Comparison of ENCODE assay signal across 16 cellular contexts in the genomic region with DNA sequence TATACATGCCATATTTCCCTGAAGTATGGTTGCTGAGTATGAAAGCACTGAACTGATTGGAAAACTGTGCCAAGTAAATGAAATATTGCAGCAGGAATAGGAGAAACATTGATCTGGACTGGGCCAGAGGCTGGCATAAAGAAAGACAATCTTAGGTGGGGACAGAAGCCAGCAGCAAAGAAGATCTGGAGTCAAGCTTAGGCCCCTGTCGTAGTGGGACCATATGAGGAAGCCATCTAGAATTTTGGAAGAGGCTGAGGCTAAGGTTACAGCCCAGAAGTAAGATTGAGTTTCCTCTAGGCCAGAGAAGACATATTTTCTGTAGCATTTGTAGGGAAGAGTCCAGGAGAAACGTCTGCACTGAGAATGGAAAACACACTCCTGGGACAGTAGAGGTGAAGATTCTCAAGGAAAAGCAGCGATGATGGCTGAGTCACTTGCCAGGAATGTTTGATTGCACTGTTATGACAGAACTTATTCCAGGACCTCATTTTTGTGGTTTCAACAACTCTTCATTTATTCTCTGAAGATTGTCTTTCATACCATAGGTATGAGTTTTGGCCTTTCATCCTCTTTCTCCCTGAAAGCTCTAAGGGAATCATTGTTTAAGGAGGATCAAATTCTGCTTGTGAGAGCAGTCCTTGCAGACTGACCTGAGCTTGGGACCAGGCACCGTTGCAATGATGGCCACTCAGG.
DNase-seq lines count a peak whose midpoint lies in the region; ATAC-seq, FAIRE-seq and TF ChIP-seq lines count a peak whose summit lies in the region.
"Had no signal": no experiment of that assay in that cellular context is flagged by ENCODE, and none has a peak within 500 bp of the region (broad histone marks: within the 10 kb centered on the region; RNA-seq: fewer than 3 reads in every experiment).

No MANE protein-coding gene starts in this region.

- H3K4me2 ChIP-seq in keratinocyte (ENCODE audit: control insufficient read depth, extremely low read depth, insufficient read depth, low read depth, low read length): peak overlapping the region; percentile 55
- H3K4me2 ChIP-seq: GM23338 had no signal

- no peaks in the 10 kb centered on the region for H3K9me3 ChIP-seq in keratinocyte (ENCODE audit: control insufficient read depth, low read depth, low read length)
- H3K9me3 ChIP-seq: BE2C had no signal

- no peaks in the 10 kb centered on the region for H3K79me2 ChIP-seq in keratinocyte (ENCODE audit: control insufficient read depth, insufficient read depth, low read length)

- H4K20me1 ChIP-seq in keratinocyte (ENCODE audit: control insufficient read depth, extremely low read depth, insufficient read depth, low read length): no peaks in the 10 kb centered on the region

- H3K4me1 ChIP-seq in keratinocyte (ENCODE audit: control insufficient read depth, extremely low read depth, insufficient read depth, low read length): peaks cover 20% of the 10 kb centered on the region
- H3K4me1 ChIP-seq: BE2C had no signal

- H3K4me3 ChIP-seq in AG04449 (ENCODE audit: low read depth, low read length) (no peak overlapping the region), astrocyte of the spinal cord (ENCODE audit: low read depth, low read length) (no peak overlapping the region), keratinocyte (ENCODE audit: control insufficient read depth in 2 of 3, extremely low read depth in 1 of 3, insufficient read depth in 2 of 3, low read depth in 1 of 3, low read length in 3 of 3) (no peak overlapping the region)
- H3K4me3 ChIP-seq: GM23338 had no signal

- H3K9ac ChIP-seq in keratinocyte (ENCODE audit: control insufficient read depth, extremely low read depth, insufficient read depth, low read length): no peak overlapping the region

- no peaks in the 10 kb centered on the region for H3K36me3 ChIP-seq in keratinocyte (ENCODE audit: control insufficient read depth in 2 of 2, extremely low read depth in 1 of 2, insufficient read depth in 2 of 2, low read length in 2 of 2)
- H3K36me3 ChIP-seq: BE2C had no signal

- peak; percentile 67 for DNase-seq in AG04449 (ENCODE audit: low read depth, low spot score)
- peak; percentile 99 for DNase-seq in HT1080 (ENCODE audit: low read depth)
- peak; percentile 89 for DNase-seq in astrocyte of the spinal cord (ENCODE audit: low read depth, low spot score)
- DNase-seq in keratinocyte (ENCODE audit: low read depth, low spot score): peak; percentile 52
- no peak for DNase-seq in NCI-H1694 treated with DMSO at 0.1 percent for 48 hours (lab: John Stamatoyannopoulos, UW)
- no peak for DNase-seq in MV-4-11 (lab: John Stamatoyannopoulos, UW)
- DNase-seq: activated CD4-positive, alpha-beta T cell treated with anti-CD3 and anti-CD28 coated beads, Interleukin-2, amount 50 U/mL, for 4 hours; amygdala; BE2C; MM.1S; naive thymus-derived CD8-positive, alpha-beta T cell; NCI-H69 had no signal

- dilution Hi-C loops in keratinocyte (cut with MboI; ENCODE audit: extremely low pct_ligation_motif_present, low sequenced_read_pairs): no loop called here

- peak overlapping the region; percentile 19 for H3K27ac ChIP-seq in keratinocyte (ENCODE audit: control insufficient read depth, insufficient read depth, low read length)

- POLR2A ChIA-PET in AG04449 (lab: Yijun Ruan, JAX): interaction anchor here (1.6 kb wide), 1 partner anchor 11 kb away, joined by 5 read pairs; no protein-coding TSS in a partner anchor

- FAIRE-seq in keratinocyte (lab: Jason Lieb, UNC): peak; percentile 98
- FAIRE-seq: endothelial cell of umbilical vein had no signal

- no peaks in the 10 kb centered on the region for H3K9me1 ChIP-seq in keratinocyte (ENCODE audit: control insufficient read depth, extremely low read depth, insufficient read depth, low read length)

- no peak overlapping the region for H2AFZ ChIP-seq in keratinocyte (ENCODE audit: control insufficient read depth, low read length)
- H2AFZ ChIP-seq: GM23338 had no signal

- in situ Hi-C loops in astrocyte of the spinal cord (cut with HindIII; ENCODE audit: low sequenced_read_pairs): no loop called here

- no peaks in the 10 kb centered on the region for H3K27me3 ChIP-seq in keratinocyte (ENCODE audit: control insufficient read depth, extremely low read depth, insufficient read depth, low read length)
- H3K27me3 ChIP-seq: BE2C had no signal

- TF ChIP-seq CTCF in AG04449 (IDR thresholded peaks at IDR 0.05; ENCODE audit: insufficient read depth, low read length, missing control alignments) (no peak), astrocyte of the spinal cord (IDR thresholded peaks at IDR 0.05; ENCODE audit: low read depth, low read length) (no peak), keratinocyte (optimal IDR thresholded peaks at IDR 0.05 in 1 of 3, IDR thresholded peaks at IDR 0.05 in 1 of 3, conservative IDR thresholded peaks at IDR 0.05 in 1 of 3; ENCODE audit: extremely low read depth in 1 of 3, insufficient read depth in 2 of 3, low read length in 3 of 3) (no peak)

- ATAC-seq in HG02885 (IDR thresholded peaks at IDR 0.05; ENCODE audit: poor library complexity, unreplicated experiment) (no peak), GM18858 (IDR thresholded peaks at IDR 0.05; ENCODE audit: unreplicated experiment) (no peak)
- ATAC-seq: GM23338; naive thymus-derived CD8-positive, alpha-beta T cell had no signal

- CTCF ChIA-PET in AG04449 (lab: Yijun Ruan, JAX): no interaction called here

Comparison
In these comparisons a context has a peak if more than half of its experiments do, and no peak if none do; other contexts are left out.
1. DNase-seq: peak in AG04449 (single experiment), HT1080 (single experiment), astrocyte of the spinal cord (single experiment) and keratinocyte (single experiment); none in NCI-H1694 treated with DMSO at 0.1 percent for 48 hours (single experiment) and MV-4-11 (single experiment).